Comparison of ENCODE assay signal across 8 cellular contexts in the genomic region with DNA sequence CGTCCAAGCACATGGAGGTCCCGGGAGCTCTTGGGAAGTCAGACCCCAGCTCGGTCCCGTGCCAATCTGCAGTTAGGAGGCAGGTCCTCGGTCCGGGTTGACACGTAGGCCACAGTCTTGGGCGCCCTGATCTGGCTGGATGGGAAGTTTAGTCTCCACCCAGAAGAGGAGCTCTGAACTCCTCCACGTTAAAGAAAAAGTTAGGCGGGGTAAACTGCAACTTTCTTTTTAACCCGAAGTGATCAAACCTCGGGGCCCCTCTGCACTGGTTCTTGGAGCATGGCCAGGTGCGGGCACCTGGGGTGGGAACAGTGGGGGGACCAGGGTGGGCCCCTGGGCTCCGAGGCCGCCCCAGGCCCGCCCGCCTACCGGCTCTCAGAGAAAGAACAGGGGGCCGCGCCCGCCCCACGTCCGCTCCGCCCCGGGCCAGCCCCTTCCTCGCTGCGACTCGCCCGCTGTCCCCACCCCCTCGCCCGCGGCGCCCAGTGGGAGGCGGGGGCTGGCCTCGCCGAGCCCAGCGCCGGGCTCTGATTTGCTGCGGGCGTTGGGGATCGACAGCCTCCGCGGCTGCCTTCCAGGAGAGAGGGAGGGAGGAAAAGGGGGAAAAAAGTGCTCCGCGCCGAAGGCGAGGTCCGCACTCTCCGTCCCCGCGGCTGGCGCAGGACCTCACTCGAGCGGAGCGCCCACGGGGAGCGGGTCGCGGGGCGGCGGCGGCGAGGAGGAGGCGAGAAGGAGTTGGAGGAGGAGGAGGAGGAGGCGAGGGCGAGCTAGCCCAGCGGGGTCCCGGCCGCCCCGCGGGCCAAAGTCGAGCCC. TPM values are rescaled to one million over a fixed set of nuclear protein-coding genes. Genes with fewer than 3 reads are reported as not detected.
DNase-seq lines count a peak whose midpoint lies in the region; ATAC-seq, FAIRE-seq and TF ChIP-seq lines count a peak whose summit lies in the region.

COL5A1 (plus strand) TSS at position 631 of the 813 bp plus-strand sequence. CDS start 385 bp downstream, outside the sequence.

- H3K27me3 Mint-ChIP-seq in nephron progenitor cell (ENCODE audit: low read depth, poor library complexity): peaks cover 10% of the 10 kb centered on the region

- FAIRE-seq in frontal cortex (lab: Jason Lieb, UNC): no peak

- H3K9me3 Mint-ChIP-seq in nephron progenitor cell: no peaks in the 10 kb centered on the region

- DNase-seq in D341Med (ENCODE audit: low spot score) (peak; percentile 89), NCI-H345 treated with DMSO at 0.1 percent for 48 hours (lab: John Stamatoyannopoulos, UW; ENCODE audit: unreplicated experiment) (peak; percentile 77), frontal cortex (ENCODE audit: low spot score in 2 of 2) (peak; percentile 81 to 90), nephron progenitor cell (peak; percentile 94)
- peak; percentile 39 for DNase-seq in activated effector memory CD4-positive, alpha-beta T cell treated with Interleukin-2 at 50 U/mL for 16 hours
- peak; percentile 37 for DNase-seq in stimulated activated naive CD8-positive, alpha-beta T cell treated with anti-CD3 and anti-CD28 coated beads, Interleukin-15, Interleukin-2, amounts not matched to agents 100 U/mL and 50 U/mL, for 24 hours

- H3K36me3 Mint-ChIP-seq in nephron progenitor cell (ENCODE audit: low read depth): no peaks in the 10 kb centered on the region

- H3K4me1 Mint-ChIP-seq in nephron progenitor cell: peaks cover 73% of the 10 kb centered on the region

- peak; percentile 37 for ATAC-seq in stimulated activated naive CD8-positive, alpha-beta T cell treated with anti-CD3 and anti-CD28 coated beads, Interleukin-15, Interleukin-2, amounts not matched to agents 100 U/mL and 50 U/mL, for 24 hours
- no peak for ATAC-seq in HG02884 (IDR thresholded peaks at IDR 0.05; ENCODE audit: unreplicated experiment)
- no peak for ATAC-seq in GM19351 (IDR thresholded peaks at IDR 0.05; ENCODE audit: unreplicated experiment)

- no peak for TF ChIP-seq CTCF in nephron progenitor cell (IDR thresholded peaks at IDR 0.05)

- peak within 1 kb of the TSS; percentile 85 for H3K4me3 Mint-ChIP-seq in nephron progenitor cell

- peak within 1 kb of the TSS; percentile 75 for H3K27ac Mint-ChIP-seq in nephron progenitor cell

RNA-seq across cellular contexts. Expression of gene COL5A1, which starts in this region (rescaled TPM):
- 2.9 TPM for total RNA-seq in frontal cortex

Comparison
In these comparisons a context has a peak if more than half of its experiments do, and no peak if none do; other contexts are left out.
1. DNase-seq: peak in every context shown above with its lines; median percentile 94 in nephron progenitor cell; 89 in D341Med; 86 in frontal cortex; 77 in NCI-H345 treated with DMSO at 0.1 percent for 48 hours; 39 in activated effector memory CD4-positive, alpha-beta T cell treated with Interleukin-2 at 50 U/mL for 16 hours; 37 in stimulated activated naive CD8-positive, alpha-beta T cell treated with anti-CD3 and anti-CD28 coated beads, Interleukin-15, Interleukin-2, amounts not matched to agents 100 U/mL and 50 U/mL, for 24 hours.